Comparison of ENCODE assay signal across 26 cellular contexts in the genomic region with DNA sequence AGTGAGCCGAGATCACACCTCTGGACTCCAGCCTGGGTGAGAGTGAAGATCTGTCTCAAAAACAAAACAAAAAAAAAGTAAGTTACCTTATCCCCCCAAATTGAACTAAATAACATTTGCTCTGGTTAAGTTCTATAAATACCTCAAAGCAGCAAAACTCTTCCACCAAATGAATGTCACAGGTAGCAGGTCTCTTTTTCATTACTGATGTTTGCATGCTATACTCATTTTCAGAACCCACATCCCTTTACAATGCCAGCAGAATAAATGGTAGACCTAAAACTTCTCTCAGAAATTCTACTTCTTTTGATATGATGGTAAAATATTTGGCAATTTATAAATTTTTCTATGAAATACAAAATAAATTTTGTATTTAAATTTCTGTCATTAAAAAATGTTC. TPM values are rescaled to one million over a fixed set of nuclear protein-coding genes. Genes with fewer than 3 reads are reported as not detected.
DNase-seq lines count a peak whose midpoint lies in the region; ATAC-seq, FAIRE-seq and TF ChIP-seq lines count a peak whose summit lies in the region.
"Had no signal": no experiment of that assay in that cellular context is flagged by ENCODE, and none has a peak within 500 bp of the region (broad histone marks: within the 10 kb centered on the region; RNA-seq: fewer than 3 reads in every experiment).

No MANE protein-coding gene starts in this region.

- no peak overlapping the region for H3K4me3 ChIP-seq in WERI-Rb-1 (ENCODE audit: low read depth, low read length)
- H3K4me3 ChIP-seq: GM23248 had no signal

- no peak overlapping the region for H3K27ac ChIP-seq in WERI-Rb-1
- H3K27ac ChIP-seq: 22Rv1, C4-2B, GM23248, KMS-11 had no signal

- no peak overlapping the region for H3K4me3 Mint-ChIP-seq in activated CD4-positive, alpha-beta T cell treated with anti-CD3 and anti-CD28 coated beads for 36 hours
- H3K4me3 Mint-ChIP-seq in effector memory CD8-positive, alpha-beta T cell: peak overlapping the region in 1 of 2 donors; percentile 21
- H3K4me3 Mint-ChIP-seq: B cell, H9 had no signal

- H3K9me3 ChIP-seq in WERI-Rb-1 (ENCODE audit: severe bottlenecking): no peaks in the 10 kb centered on the region

- H3K36me3 ChIP-seq in WERI-Rb-1: peaks cover 4% of the 10 kb centered on the region

- H3K4me1 Mint-ChIP-seq in activated CD4-positive, alpha-beta T cell treated with anti-CD3 and anti-CD28 coated beads for 36 hours: peaks cover 20% of the 10 kb centered on the region
- H3K4me1 Mint-ChIP-seq in effector memory CD8-positive, alpha-beta T cell (ENCODE audit: low read depth in 2 of 2): peaks cover 9 to 35% of the 10 kb centered on the region in 2 donors

- no peak for DNase-seq in activated CD4-positive, alpha-beta T cell treated with anti-CD3 and anti-CD28 coated beads for 36 hours
- no peak for DNase-seq in activated CD4-positive, alpha-beta T cell treated with anti-CD3 and anti-CD28 coated beads, Interleukin-2, amount 50 U/mL, for 1 hour
- no peak for DNase-seq in effector memory CD8-positive, alpha-beta T cell
- no peak for DNase-seq in RCC 7860 (ENCODE audit: low spot score)
- DNase-seq in WERI-Rb-1: no peak
- DNase-seq: DMS153, DND-41, H9, NCI-H1048, NCI-H1417, NCI-H1694, NCI-H2029 treated with DMSO at 0.1 percent for 48 hours, NCI-H446 treated with DMSO at 0.1 percent for 48 hours, NCI-H526, NCI-H82, SHP77 treated with DMSO at 0.1 percent for 48 hours had no signal

- no peak overlapping the region for H3K27ac Mint-ChIP-seq in activated CD4-positive, alpha-beta T cell treated with anti-CD3 and anti-CD28 coated beads for 36 hours
- H3K27ac Mint-ChIP-seq in effector memory CD8-positive, alpha-beta T cell: peak overlapping the region; percentile 18 to 38
- H3K27ac Mint-ChIP-seq: B cell, IgD-negative memory B cell had no signal

- FAIRE-seq in RCC 7860 (lab: Jason Lieb, UNC): no peak
- FAIRE-seq: GM19239 had no signal

- intact Hi-C loops in activated CD4-positive, alpha-beta T cell treated with anti-CD3 and anti-CD28 coated beads for 36 hours (cut with DNase I, micrococcal nuclease): no loop called here

- no peaks in the 10 kb centered on the region for H3K27me3 Mint-ChIP-seq in activated CD4-positive, alpha-beta T cell treated with anti-CD3 and anti-CD28 coated beads for 36 hours
- H3K27me3 Mint-ChIP-seq in effector memory CD8-positive, alpha-beta T cell: no peaks in the 10 kb centered on the region
- H3K27me3 Mint-ChIP-seq: B cell, IgD-negative memory B cell had no signal

- H3K36me3 Mint-ChIP-seq in activated CD4-positive, alpha-beta T cell treated with anti-CD3 and anti-CD28 coated beads for 36 hours (ENCODE audit: low read depth): peaks cover 33% of the 10 kb centered on the region
- H3K36me3 Mint-ChIP-seq in effector memory CD8-positive, alpha-beta T cell (ENCODE audit: insufficient read depth): peaks cover 39% of the 10 kb centered on the region

- H3K9me3 Mint-ChIP-seq in activated CD4-positive, alpha-beta T cell treated with anti-CD3 and anti-CD28 coated beads for 36 hours (ENCODE audit: low read depth): no peaks in the 10 kb centered on the region
- H3K9me3 Mint-ChIP-seq in effector memory CD8-positive, alpha-beta T cell: no peaks in the 10 kb centered on the region
- H3K9me3 Mint-ChIP-seq: H9, IgD-negative memory B cell had no signal

- no peak for TF ChIP-seq CTCF in WERI-Rb-1 (IDR thresholded peaks at IDR 0.05; ENCODE audit: low read depth, low read length)

- no peaks in the 10 kb centered on the region for H3K27me3 ChIP-seq in WERI-Rb-1 (ENCODE audit: insufficient read depth, low read depth, severe bottlenecking)

- POLR2A ChIA-PET in activated CD4-positive, alpha-beta T cell treated with anti-CD3 and anti-CD28 coated beads for 36 hours (lab: Charles Lee): no interaction called here

- peak; percentile 44 for ATAC-seq in activated CD4-positive, alpha-beta T cell treated with anti-CD3 and anti-CD28 coated beads for 36 hours
- peak; percentile 56 for ATAC-seq in GM18498 (IDR thresholded peaks at IDR 0.05; ENCODE audit: unreplicated experiment)
- ATAC-seq in HG02938 (IDR thresholded peaks at IDR 0.05; ENCODE audit: unreplicated experiment): peak; percentile 52
- no peak for ATAC-seq in effector memory CD8-positive, alpha-beta T cell (replicated peaks)
- no peak for ATAC-seq in GM21619 (IDR thresholded peaks at IDR 0.05; ENCODE audit: unreplicated experiment)

- CTCF ChIA-PET in activated CD4-positive, alpha-beta T cell treated with anti-CD3 and anti-CD28 coated beads for 36 hours (lab: Charles Lee): no interaction called here

RNA-seq across cellular contexts. Expression of a gene that starts 22.3 kb away (rescaled TPM):
- total RNA-seq in activated CD4-positive, alpha-beta T cell treated with anti-CD3 and anti-CD28 coated beads for 36 hours: 10 to 100 TPM; 17.6 to 18.9 TPM

Comparison
In these comparisons a context has a peak if more than half of its experiments do, and no peak if none do; other contexts are left out.
1. ATAC-seq: peak in activated CD4-positive, alpha-beta T cell treated with anti-CD3 and anti-CD28 coated beads for 36 hours (single experiment), GM18498 (single experiment) and HG02938 (single experiment); none in effector memory CD8-positive, alpha-beta T cell (single experiment) and GM21619 (single experiment).